ENCODE assay signal across 8 cellular contexts in genomic region chr16:56869513-56870270, GRCh38. TPM values are rescaled to one million over a fixed set of nuclear protein-coding genes. Genes with fewer than 3 reads are reported as not detected.
DNase-seq lines count a peak whose midpoint lies in the region; ATAC-seq lines count a peak whose summit lies in the region.

No MANE protein-coding gene starts in this region.

- no peaks in the 10 kb centered on the region for H3K4me1 ChIP-seq in mesendoderm (ENCODE audit: control insufficient read depth, low read depth, low read length)

- no CpG with 5 or more reads among the region's 23 CpGs for WGBS in mesendoderm (ENCODE audit: extremely low coverage, insufficient coverage, low lambda C conversion rate)

- no peak overlapping the region for H2AK5ac ChIP-seq in mesendoderm (ENCODE audit: low read length)

- no peak overlapping the region for H3K9ac ChIP-seq in mesendoderm (ENCODE audit: low read length)

- H3K4me1 Mint-ChIP-seq in activated CD4-positive, alpha-beta memory T cell treated with anti-CD3 and anti-CD28 coated beads for 36 hours (ENCODE audit: low read depth), result no peaks in the 10 kb centered on the region

- H3K9me3 Mint-ChIP-seq in activated CD4-positive, alpha-beta memory T cell treated with anti-CD3 and anti-CD28 coated beads for 36 hours, result no peaks in the 10 kb centered on the region

- H4K8ac ChIP-seq in mesendoderm (ENCODE audit: low read depth, low read length), result no peak overlapping the region

- CTCF ChIA-PET in activated CD4-positive, alpha-beta memory T cell treated with anti-CD3 and anti-CD28 coated beads for 36 hours (lab: Charles Lee), result interaction anchor here (0.7 to 5.6 kb wide), 16 partner anchors 9 to 293 kb away, joined by 3 to 81 read pairs (median 3); no protein-coding TSS in a partner anchor

- DNase-seq in EL (peak; percentile 42), HT1080 (ENCODE audit: low read depth) (peak; percentile 57), mesendoderm (peak; percentile 90), globus pallidus (ENCODE audit: low spot score) (no peak), substantia nigra (lab: John Stamatoyannopoulos, UW) (no peak), NCI-H2196 (lab: John Stamatoyannopoulos, UW; ENCODE audit: unreplicated experiment) (no peak)
- DNase-seq in activated CD4-positive, alpha-beta memory T cell treated with anti-CD3 and anti-CD28 coated beads for 36 hours, result peak; percentile 68

- no peak overlapping the region for H3K4me3 Mint-ChIP-seq in activated CD4-positive, alpha-beta memory T cell treated with anti-CD3 and anti-CD28 coated beads for 36 hours

- H3K36me3 ChIP-seq in mesendoderm (ENCODE audit: control insufficient read depth, insufficient read depth, low read length), result no peaks in the 10 kb centered on the region

- H3K23ac ChIP-seq in mesendoderm (ENCODE audit: low read length), result no peak overlapping the region

- intact Hi-C loops in activated CD4-positive, alpha-beta memory T cell treated with anti-CD3 and anti-CD28 coated beads for 36 hours (cut with micrococcal nuclease), result loop anchor here (5.0 kb wide), 1 partner anchor 292 kb away; no protein-coding TSS in a partner anchor

- no peak overlapping the region for H3K27ac Mint-ChIP-seq in activated CD4-positive, alpha-beta memory T cell treated with anti-CD3 and anti-CD28 coated beads for 36 hours

- no peak overlapping the region for H2BK120ac ChIP-seq in mesendoderm (ENCODE audit: low read depth, low read length)

- POLR2A ChIA-PET in activated CD4-positive, alpha-beta memory T cell treated with anti-CD3 and anti-CD28 coated beads for 36 hours (lab: Charles Lee), result interaction anchor here (0.6 to 1.2 kb wide), 3 partner anchors 62 to 123 kb away, joined by 3 read pairs; no protein-coding TSS in a partner anchor

- no peaks in the 10 kb centered on the region for H3K27me3 Mint-ChIP-seq in activated CD4-positive, alpha-beta memory T cell treated with anti-CD3 and anti-CD28 coated beads for 36 hours

- no peaks in the 10 kb centered on the region for H3K27me3 ChIP-seq in mesendoderm (ENCODE audit: insufficient read depth, low read length, poor library complexity)

- no peaks in the 10 kb centered on the region for H3K36me3 Mint-ChIP-seq in activated CD4-positive, alpha-beta memory T cell treated with anti-CD3 and anti-CD28 coated beads for 36 hours

- no peak overlapping the region for H3K4ac ChIP-seq in mesendoderm (ENCODE audit: low read depth, low read length)

- no peak overlapping the region for H2BK15ac ChIP-seq in mesendoderm (replicated peaks; ENCODE audit: low read depth)

- no peaks in the 10 kb centered on the region for H3K79me1 ChIP-seq in mesendoderm (ENCODE audit: low read length)

- no peak overlapping the region for H2BK5ac ChIP-seq in mesendoderm (ENCODE audit: low read length)

- no peak overlapping the region for H3K56ac ChIP-seq in mesendoderm (ENCODE audit: low read length)

- H3K4me3 ChIP-seq in mesendoderm (ENCODE audit: low read length), result no peak overlapping the region

- H3K27ac ChIP-seq in mesendoderm (ENCODE audit: low read depth, low read length) (no peak overlapping the region), substantia nigra (ENCODE audit: low read depth, low read length, poor library complexity, severe bottlenecking) (no peak overlapping the region)

- H3K79me2 ChIP-seq in mesendoderm (ENCODE audit: control insufficient read depth, insufficient read depth, low read length), result no peaks in the 10 kb centered on the region

- ATAC-seq in HG03521 (IDR thresholded peaks at IDR 0.05; ENCODE audit: unreplicated experiment), result no peak

- no peak overlapping the region for H3K4me2 ChIP-seq in mesendoderm (ENCODE audit: low read length)

- no peak overlapping the region for H3K18ac ChIP-seq in mesendoderm (ENCODE audit: low read length)

- no peak overlapping the region for H4K5ac ChIP-seq in mesendoderm (ENCODE audit: low read length)

RNA-seq across cellular contexts. Expression of gene SLC12A3, which starts 4.7 kb away (rescaled TPM):
- not detected in 2 replicates for total RNA-seq in HT1080 (2014; rRNA removed; shearing (Covaris generic))
- polyA plus RNA-seq in HT1080 (2015; cell fraction: cytosol; rRNA removed), result not detected in 2 replicates
- not detected in 2 replicates for polyA plus RNA-seq in HT1080 (2015; cell fraction: nucleus; rRNA removed)
- not detected for total RNA-seq in activated CD4-positive, alpha-beta memory T cell treated with anti-CD3 and anti-CD28 coated beads for 36 hours
- polyA plus RNA-seq in mesendoderm (2013, experiment 1 of 2), result 0.04 TPM
- 0.01 TPM for polyA plus RNA-seq in mesendoderm (2013, experiment 2 of 2)

Comparison
In these comparisons a context has a peak if more than half of its experiments do, and no peak if none do; other contexts are left out.
1. DNase-seq: peak in EL (single experiment), HT1080 (single experiment), activated CD4-positive, alpha-beta memory T cell treated with anti-CD3 and anti-CD28 coated beads for 36 hours (single experiment) and mesendoderm (single experiment); none in globus pallidus (single experiment), substantia nigra (0 of 49) and NCI-H2196 (single experiment).